ENCODE assay signal across 8 cellular contexts in genomic region chr16:85569615-85570212, GRCh38. TPM values are rescaled to one million over a fixed set of nuclear protein-coding genes. Genes with fewer than 3 reads are reported as not detected.
DNase-seq lines count a peak whose midpoint lies in the region; ATAC-seq and TF ChIP-seq lines count a peak whose summit lies in the region.

No MANE protein-coding gene starts in this region.

- peak overlapping the region; percentile 19 for H3K4me3 ChIP-seq in lower lobe of right lung

- H3K4me1 ChIP-seq in lower lobe of right lung, result peaks cover 91% of the 10 kb centered on the region

- DNase-seq in AG08395 (ENCODE audit: low spot score) (peak; percentile 46), NCI-H2081 treated with DMSO at 0.1 percent for 48 hours (lab: John Stamatoyannopoulos, UW) (peak; percentile 86), lower lobe of right lung (peak; percentile 62), SW480 (ENCODE audit: low spot score) (no peak)
- no peak for DNase-seq in activated T-cell treated with anti-CD3 and anti-CD28 coated beads, Interleukin-2, amount 50 U/mL, for 4 hours
- DNase-seq in NK-92 treated with Interleukin-12 subunit alpha and Interleukin-12 subunit beta, amount 100 ng/mL, for 24 hours (lab: John Stamatoyannopoulos, UW), result no peak

- no peaks in the 10 kb centered on the region for H3K36me3 ChIP-seq in lower lobe of right lung

- peak overlapping the region; percentile 48 for H3K4me3 Mint-ChIP-seq in activated T-cell treated with anti-CD3 and anti-CD28 coated beads, Interleukin-2, amount 50 U/mL, for 4 hours

- H3K4me1 Mint-ChIP-seq in activated T-cell treated with anti-CD3 and anti-CD28 coated beads, Interleukin-2, amount 50 U/mL, for 4 hours (ENCODE audit: low read depth), result peaks cover 61% of the 10 kb centered on the region

- ATAC-seq in GM18517 (IDR thresholded peaks at IDR 0.05; ENCODE audit: unreplicated experiment) (peak; percentile 56), HG02885 (IDR thresholded peaks at IDR 0.05; ENCODE audit: poor library complexity, unreplicated experiment) (peak; percentile 63), lower lobe of right lung (peak; percentile 22 to 29)
- peak; percentile 53 for ATAC-seq in activated T-cell treated with anti-CD3 and anti-CD28 coated beads, Interleukin-2, amount 50 U/mL, for 4 hours

- H3K27me3 ChIP-seq in lower lobe of right lung (ENCODE audit: low read depth), result no peaks in the 10 kb centered on the region

- H3K27ac ChIP-seq in lower lobe of right lung, result peak overlapping the region; percentile 74

- H3K27me3 Mint-ChIP-seq in activated T-cell treated with anti-CD3 and anti-CD28 coated beads, Interleukin-2, amount 50 U/mL, for 4 hours (ENCODE audit: low read depth), result no peaks in the 10 kb centered on the region

- intact Hi-C loops in lower lobe of right lung (cut with DNase I), result no loop called here

- no peaks in the 10 kb centered on the region for H3K36me3 Mint-ChIP-seq in activated T-cell treated with anti-CD3 and anti-CD28 coated beads, Interleukin-2, amount 50 U/mL, for 4 hours (ENCODE audit: insufficient read depth)

- H3K9me3 ChIP-seq in lower lobe of right lung, result no peaks in the 10 kb centered on the region

- no peak for TF ChIP-seq CTCF in lower lobe of right lung (IDR thresholded peaks at IDR 0.05)

- no peaks in the 10 kb centered on the region for H3K9me3 Mint-ChIP-seq in activated T-cell treated with anti-CD3 and anti-CD28 coated beads, Interleukin-2, amount 50 U/mL, for 4 hours

RNA-seq across cellular contexts. Expression of gene GSE1, which starts 43.4 kb away (rescaled TPM):
- total RNA-seq in activated T-cell treated with anti-CD3 and anti-CD28 coated beads, Interleukin-2, amount 50 U/mL, for 4 hours, result 10 to 100 TPM; 15.5 to 15.6 (median 15.5) TPM
- 85.2 TPM for total RNA-seq in lower lobe of right lung

Comparison
In these comparisons a context has a peak if more than half of its experiments do, and no peak if none do; other contexts are left out.
1. DNase-seq: peak in AG08395 (single experiment), NCI-H2081 treated with DMSO at 0.1 percent for 48 hours (single experiment) and lower lobe of right lung (single experiment); none in activated T-cell treated with anti-CD3 and anti-CD28 coated beads, Interleukin-2, amount 50 U/mL, for 4 hours (single experiment), NK-92 treated with Interleukin-12 subunit alpha and Interleukin-12 subunit beta, amount 100 ng/mL, for 24 hours (single experiment) and SW480 (single experiment).
2. Peak in every context shown above with its lines, with median percentiles within 50 percentile points of each other: ATAC-seq.